ENCODE assay signal across 2 cellular contexts in the genomic region with DNA sequence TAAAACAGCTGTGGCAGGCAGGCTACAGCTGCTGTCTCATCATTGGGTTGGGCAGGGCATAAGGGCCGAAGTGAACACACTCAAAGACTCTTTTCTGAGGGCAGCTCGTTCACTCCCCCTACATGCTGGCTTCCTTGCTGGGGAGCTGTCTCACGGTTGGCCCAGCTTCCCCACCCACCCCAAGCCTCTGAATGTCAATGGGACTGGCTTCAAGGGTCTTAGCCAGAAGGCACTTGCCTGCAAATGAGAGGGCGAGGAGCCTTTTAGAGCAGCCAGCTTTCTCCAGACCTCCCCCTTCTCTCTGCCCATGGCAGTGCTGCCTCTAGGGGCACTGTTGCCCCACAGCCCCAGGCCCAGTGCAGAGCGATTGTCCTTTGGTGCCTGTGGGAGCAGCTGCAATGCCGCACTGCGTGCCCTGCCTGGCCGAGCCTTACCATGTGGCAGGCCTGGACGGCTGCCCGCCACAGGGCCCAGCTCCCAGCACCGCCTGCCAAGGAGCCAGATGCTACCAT.
A peak's percentile ranks its signal among the peaks of the same experiment; 100 is the strongest.
TF ChIP-seq lines count a peak whose summit lies in the region.

No MANE protein-coding gene starts in this region.

TF ChIP-seq in GM23338, 12 proteins besides CTCF, POLR2A, EP300 and RAD21:
- TF ChIP-seq POLR2AphosphoS5 (IDR thresholded peaks at IDR 0.05; ENCODE audit: low read depth) (no peak), ZNF114 (CRISPR knock-in tag; IDR thresholded peaks at IDR 0.05) (no peak)
- TF ChIP-seq, protein P1, sequence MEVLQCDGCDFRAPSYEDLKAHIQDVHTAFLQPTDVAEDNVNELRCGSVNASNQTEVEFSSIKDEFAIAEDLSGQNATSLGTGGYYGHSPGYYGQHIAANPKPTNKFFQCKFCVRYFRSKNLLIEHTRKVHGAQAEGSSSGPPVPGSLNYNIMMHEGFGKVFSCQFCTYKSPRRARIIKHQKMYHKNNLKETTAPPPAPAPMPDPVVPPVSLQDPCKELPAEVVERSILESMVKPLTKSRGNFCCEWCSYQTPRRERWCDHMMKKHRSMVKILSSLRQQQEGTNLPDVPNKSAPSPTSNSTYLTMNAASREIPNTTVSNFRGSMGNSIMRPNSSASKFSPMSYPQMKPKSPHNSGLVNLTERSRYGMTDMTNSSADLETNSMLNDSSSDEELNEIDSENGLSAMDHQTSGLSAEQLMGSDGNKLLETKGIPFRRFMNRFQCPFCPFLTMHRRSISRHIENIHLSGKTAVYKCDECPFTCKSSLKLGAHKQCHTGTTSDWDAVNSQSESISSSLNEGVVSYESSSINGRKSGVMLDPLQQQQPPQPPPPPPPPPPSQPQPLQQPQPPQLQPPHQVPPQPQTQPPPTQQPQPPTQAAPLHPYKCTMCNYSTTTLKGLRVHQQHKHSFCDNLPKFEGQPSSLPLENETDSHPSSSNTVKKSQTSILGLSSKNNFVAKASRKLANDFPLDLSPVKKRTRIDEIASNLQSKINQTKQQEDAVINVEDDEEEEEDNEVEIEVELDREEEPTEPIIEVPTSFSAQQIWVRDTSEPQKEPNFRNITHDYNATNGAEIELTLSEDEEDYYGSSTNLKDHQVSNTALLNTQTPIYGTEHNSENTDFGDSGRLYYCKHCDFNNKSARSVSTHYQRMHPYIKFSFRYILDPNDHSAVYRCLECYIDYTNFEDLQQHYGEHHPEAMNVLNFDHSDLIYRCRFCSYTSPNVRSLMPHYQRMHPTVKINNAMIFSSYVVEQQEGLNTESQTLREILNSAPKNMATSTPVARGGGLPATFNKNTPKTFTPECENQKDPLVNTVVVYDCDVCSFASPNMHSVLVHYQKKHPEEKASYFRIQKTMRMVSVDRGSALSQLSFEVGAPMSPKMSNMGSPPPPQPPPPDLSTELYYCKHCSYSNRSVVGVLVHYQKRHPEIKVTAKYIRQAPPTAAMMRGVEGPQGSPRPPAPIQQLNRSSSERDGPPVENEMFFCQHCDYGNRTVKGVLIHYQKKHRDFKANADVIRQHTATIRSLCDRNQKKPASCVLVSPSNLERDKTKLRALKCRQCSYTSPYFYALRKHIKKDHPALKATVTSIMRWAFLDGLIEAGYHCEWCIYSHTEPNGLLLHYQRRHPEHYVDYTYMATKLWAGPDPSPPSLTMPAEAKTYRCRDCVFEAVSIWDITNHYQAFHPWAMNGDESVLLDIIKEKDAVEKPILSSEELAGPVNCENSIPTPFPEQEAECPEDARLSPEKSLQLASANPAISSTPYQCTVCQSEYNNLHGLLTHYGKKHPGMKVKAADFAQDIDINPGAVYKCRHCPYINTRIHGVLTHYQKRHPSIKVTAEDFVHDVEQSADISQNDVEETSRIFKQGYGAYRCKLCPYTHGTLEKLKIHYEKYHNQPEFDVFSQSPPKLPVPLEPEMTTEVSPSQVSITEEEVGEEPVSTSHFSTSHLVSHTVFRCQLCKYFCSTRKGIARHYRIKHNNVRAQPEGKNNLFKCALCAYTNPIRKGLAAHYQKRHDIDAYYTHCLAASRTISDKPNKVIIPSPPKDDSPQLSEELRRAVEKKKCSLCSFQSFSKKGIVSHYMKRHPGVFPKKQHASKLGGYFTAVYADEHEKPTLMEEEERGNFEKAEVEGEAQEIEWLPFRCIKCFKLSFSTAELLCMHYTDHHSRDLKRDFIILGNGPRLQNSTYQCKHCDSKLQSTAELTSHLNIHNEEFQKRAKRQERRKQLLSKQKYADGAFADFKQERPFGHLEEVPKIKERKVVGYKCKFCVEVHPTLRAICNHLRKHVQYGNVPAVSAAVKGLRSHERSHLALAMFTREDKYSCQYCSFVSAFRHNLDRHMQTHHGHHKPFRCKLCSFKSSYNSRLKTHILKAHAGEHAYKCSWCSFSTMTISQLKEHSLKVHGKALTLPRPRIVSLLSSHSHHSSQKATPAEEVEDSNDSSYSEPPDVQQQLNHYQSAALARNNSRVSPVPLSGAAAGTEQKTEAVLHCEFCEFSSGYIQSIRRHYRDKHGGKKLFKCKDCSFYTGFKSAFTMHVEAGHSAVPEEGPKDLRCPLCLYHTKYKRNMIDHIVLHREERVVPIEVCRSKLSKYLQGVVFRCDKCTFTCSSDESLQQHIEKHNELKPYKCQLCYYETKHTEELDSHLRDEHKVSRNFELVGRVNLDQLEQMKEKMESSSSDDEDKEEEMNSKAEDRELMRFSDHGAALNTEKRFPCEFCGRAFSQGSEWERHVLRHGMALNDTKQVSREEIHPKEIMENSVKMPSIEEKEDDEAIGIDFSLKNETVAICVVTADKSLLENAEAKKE (CRISPR knock-in tag; IDR thresholded peaks at IDR 0.05), result peak; percentile 85; the same call in 1 of the 2 replicates

TF ChIP-seq in HepG2, 621 proteins besides CTCF, POLR2A, EP300 and RAD21 (continues in another document):
- TF ChIP-seq, protein P2, sequence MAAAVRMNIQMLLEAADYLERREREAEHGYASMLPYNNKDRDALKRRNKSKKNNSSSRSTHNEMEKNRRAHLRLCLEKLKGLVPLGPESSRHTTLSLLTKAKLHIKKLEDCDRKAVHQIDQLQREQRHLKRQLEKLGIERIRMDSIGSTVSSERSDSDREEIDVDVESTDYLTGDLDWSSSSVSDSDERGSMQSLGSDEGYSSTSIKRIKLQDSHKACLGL (CRISPR knock-in tag; IDR thresholded peaks at IDR 0.05), result no peak
- TF ChIP-seq ZNF629 (CRISPR knock-in tag; conservative IDR thresholded peaks at IDR 0.05) (no peak), HOXD1 (CRISPR knock-in tag; IDR thresholded peaks at IDR 0.05) (no peak), PHF21A (CRISPR knock-in tag; IDR thresholded peaks at IDR 0.05) (no peak), XRCC5 (optimal IDR thresholded peaks at IDR 0.05; ENCODE audit: low read length) (peak; percentile 53), NFKBIZ (CRISPR knock-in tag; IDR thresholded peaks at IDR 0.05) (no peak), CEBPG (CRISPR knock-in tag; IDR thresholded peaks at IDR 0.05) (no peak), KLF11 (CRISPR knock-in tag; IDR thresholded peaks at IDR 0.05) (no peak), RARG (CRISPR knock-in tag; IDR thresholded peaks at IDR 0.05; ENCODE audit: low read depth) (no peak), BORCS8-MEF2B (CRISPR knock-in tag; IDR thresholded peaks at IDR 0.05) (0 out of 2 replicates have a peak, but pooled peaks have one; percentile 26)
- TF ChIP-seq, protein P3, sequence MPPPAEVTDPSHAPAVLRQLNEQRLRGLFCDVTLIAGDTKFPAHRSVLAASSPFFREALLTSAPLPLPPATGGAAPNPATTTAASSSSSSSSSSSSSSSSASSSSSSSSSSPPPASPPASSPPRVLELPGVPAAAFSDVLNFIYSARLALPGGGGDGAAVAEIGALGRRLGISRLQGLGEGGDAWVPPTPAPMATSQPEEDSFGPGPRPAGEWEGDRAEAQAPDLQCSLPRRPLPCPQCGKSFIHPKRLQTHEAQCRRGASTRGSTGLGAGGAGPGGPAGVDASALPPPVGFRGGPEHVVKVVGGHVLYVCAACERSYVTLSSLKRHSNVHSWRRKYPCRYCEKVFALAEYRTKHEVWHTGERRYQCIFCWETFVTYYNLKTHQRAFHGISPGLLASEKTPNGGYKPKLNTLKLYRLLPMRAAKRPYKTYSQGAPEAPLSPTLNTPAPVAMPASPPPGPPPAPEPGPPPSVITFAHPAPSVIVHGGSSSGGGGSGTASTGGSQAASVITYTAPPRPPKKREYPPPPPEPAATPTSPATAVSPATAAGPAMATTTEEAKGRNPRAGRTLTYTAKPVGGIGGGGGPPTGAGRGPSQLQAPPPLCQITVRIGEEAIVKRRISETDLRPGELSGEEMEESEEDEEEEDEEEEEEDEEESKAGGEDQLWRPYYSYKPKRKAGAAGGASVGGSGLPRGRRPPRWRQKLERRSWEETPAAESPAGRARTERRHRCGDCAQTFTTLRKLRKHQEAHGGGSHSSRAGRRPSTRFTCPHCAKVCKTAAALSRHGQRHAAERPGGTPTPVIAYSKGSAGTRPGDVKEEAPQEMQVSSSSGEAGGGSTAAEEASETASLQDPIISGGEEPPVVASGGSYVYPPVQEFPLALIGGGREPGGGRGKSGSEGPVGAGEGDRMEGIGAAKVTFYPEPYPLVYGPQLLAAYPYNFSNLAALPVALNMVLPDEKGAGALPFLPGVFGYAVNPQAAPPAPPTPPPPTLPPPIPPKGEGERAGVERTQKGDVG (CRISPR knock-in tag; IDR thresholded peaks at IDR 0.05; ENCODE audit: borderline replicate concordance), result 0 out of 2 replicates have a peak, but pooled peaks have one; percentile 40
- TF ChIP-seq, protein P4, sequence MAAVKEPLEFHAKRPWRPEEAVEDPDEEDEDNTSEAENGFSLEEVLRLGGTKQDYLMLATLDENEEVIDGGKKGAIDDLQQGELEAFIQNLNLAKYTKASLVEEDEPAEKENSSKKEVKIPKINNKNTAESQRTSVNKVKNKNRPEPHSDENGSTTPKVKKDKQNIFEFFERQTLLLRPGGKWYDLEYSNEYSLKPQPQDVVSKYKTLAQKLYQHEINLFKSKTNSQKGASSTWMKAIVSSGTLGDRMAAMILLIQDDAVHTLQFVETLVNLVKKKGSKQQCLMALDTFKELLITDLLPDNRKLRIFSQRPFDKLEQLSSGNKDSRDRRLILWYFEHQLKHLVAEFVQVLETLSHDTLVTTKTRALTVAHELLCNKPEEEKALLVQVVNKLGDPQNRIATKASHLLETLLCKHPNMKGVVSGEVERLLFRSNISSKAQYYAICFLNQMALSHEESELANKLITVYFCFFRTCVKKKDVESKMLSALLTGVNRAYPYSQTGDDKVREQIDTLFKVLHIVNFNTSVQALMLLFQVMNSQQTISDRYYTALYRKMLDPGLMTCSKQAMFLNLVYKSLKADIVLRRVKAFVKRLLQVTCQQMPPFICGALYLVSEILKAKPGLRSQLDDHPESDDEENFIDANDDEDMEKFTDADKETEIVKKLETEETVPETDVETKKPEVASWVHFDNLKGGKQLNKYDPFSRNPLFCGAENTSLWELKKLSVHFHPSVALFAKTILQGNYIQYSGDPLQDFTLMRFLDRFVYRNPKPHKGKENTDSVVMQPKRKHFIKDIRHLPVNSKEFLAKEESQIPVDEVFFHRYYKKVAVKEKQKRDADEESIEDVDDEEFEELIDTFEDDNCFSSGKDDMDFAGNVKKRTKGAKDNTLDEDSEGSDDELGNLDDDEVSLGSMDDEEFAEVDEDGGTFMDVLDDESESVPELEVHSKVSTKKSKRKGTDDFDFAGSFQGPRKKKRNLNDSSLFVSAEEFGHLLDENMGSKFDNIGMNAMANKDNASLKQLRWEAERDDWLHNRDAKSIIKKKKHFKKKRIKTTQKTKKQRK (IDR thresholded peaks at IDR 0.05; ENCODE audit: low read length), result no peak
- TF ChIP-seq, protein P5, sequence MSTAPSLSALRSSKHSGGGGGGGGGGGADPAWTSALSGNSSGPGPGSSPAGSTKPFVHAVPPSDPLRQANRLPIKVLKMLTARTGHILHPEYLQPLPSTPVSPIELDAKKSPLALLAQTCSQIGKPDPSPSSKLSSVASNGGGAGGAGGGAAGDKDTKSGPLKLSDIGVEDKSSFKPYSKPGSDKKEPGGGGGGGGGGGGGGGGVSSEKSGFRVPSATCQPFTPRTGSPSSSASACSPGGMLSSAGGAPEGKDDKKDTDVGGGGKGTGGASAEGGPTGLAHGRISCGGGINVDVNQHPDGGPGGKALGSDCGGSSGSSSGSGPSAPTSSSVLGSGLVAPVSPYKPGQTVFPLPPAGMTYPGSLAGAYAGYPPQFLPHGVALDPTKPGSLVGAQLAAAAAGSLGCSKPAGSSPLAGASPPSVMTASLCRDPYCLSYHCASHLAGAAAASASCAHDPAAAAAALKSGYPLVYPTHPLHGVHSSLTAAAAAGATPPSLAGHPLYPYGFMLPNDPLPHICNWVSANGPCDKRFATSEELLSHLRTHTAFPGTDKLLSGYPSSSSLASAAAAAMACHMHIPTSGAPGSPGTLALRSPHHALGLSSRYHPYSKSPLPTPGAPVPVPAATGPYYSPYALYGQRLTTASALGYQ (CRISPR knock-in tag; IDR thresholded peaks at IDR 0.05), result no peak
- TF ChIP-seq, protein P6, sequence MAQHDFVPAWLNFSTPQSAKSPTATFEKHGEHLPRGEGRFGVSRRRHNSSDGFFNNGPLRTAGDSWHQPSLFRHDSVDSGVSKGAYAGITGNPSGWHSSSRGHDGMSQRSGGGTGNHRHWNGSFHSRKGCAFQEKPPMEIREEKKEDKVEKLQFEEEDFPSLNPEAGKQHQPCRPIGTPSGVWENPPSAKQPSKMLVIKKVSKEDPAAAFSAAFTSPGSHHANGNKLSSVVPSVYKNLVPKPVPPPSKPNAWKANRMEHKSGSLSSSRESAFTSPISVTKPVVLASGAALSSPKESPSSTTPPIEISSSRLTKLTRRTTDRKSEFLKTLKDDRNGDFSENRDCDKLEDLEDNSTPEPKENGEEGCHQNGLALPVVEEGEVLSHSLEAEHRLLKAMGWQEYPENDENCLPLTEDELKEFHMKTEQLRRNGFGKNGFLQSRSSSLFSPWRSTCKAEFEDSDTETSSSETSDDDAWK (CRISPR knock-in tag; IDR thresholded peaks at IDR 0.05), result no peak
- TF ChIP-seq, protein P7, sequence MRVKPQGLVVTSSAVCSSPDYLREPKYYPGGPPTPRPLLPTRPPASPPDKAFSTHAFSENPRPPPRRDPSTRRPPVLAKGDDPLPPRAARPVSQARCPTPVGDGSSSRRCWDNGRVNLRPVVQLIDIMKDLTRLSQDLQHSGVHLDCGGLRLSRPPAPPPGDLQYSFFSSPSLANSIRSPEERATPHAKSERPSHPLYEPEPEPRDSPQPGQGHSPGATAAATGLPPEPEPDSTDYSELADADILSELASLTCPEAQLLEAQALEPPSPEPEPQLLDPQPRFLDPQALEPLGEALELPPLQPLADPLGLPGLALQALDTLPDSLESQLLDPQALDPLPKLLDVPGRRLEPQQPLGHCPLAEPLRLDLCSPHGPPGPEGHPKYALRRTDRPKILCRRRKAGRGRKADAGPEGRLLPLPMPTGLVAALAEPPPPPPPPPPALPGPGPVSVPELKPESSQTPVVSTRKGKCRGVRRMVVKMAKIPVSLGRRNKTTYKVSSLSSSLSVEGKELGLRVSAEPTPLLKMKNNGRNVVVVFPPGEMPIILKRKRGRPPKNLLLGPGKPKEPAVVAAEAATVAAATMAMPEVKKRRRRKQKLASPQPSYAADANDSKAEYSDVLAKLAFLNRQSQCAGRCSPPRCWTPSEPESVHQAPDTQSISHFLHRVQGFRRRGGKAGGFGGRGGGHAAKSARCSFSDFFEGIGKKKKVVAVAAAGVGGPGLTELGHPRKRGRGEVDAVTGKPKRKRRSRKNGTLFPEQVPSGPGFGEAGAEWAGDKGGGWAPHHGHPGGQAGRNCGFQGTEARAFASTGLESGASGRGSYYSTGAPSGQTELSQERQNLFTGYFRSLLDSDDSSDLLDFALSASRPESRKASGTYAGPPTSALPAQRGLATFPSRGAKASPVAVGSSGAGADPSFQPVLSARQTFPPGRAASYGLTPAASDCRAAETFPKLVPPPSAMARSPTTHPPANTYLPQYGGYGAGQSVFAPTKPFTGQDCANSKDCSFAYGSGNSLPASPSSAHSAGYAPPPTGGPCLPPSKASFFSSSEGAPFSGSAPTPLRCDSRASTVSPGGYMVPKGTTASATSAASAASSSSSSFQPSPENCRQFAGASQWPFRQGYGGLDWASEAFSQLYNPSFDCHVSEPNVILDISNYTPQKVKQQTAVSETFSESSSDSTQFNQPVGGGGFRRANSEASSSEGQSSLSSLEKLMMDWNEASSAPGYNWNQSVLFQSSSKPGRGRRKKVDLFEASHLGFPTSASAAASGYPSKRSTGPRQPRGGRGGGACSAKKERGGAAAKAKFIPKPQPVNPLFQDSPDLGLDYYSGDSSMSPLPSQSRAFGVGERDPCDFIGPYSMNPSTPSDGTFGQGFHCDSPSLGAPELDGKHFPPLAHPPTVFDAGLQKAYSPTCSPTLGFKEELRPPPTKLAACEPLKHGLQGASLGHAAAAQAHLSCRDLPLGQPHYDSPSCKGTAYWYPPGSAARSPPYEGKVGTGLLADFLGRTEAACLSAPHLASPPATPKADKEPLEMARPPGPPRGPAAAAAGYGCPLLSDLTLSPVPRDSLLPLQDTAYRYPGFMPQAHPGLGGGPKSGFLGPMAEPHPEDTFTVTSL (CRISPR knock-in tag; IDR thresholded peaks at IDR 0.05; ENCODE audit: borderline replicate concordance), result no peak
